Comparison of ENCODE assay signal across 26 cellular contexts in genomic region chr17:13788385-13788784, GRCh38.
"Had no signal": no experiment of that assay in that cellular context is flagged by ENCODE, and none has a peak within 500 bp of the region (broad histone marks: within the 10 kb centered on the region; RNA-seq: fewer than 3 reads in every experiment).

No MANE protein-coding gene starts in this region.

- H3K4me1 ChIP-seq: Peyer's patch had no signal

- H3K27me3 Mint-ChIP-seq: activated CD4-positive, alpha-beta memory T cell treated with anti-CD3 and anti-CD28 coated beads for 36 hours; activated CD4-positive, alpha-beta T cell treated with anti-CD3 and anti-CD28 coated beads, Interleukin-2, amount 10 ng/mL, durations not matched to agents 7 days and 5 days; activated naive CD8-positive, alpha-beta T cell; T-helper 17 cell had no signal

- H3K9me3 Mint-ChIP-seq: activated CD4-positive, alpha-beta memory T cell treated with anti-CD3 and anti-CD28 coated beads for 36 hours; activated T-cell treated with anti-CD3 and anti-CD28 coated beads, Interleukin-2, amount 50 U/mL, for 4 hours; WTC11 had no signal

- H3K4me3 ChIP-seq: Peyer's patch had no signal

- H3K36me3 Mint-ChIP-seq: WTC11 had no signal

- H3K36me3 ChIP-seq: brain microvascular endothelial cell, Peyer's patch had no signal

- H3K4me1 Mint-ChIP-seq: activated CD4-positive, alpha-beta T cell treated with anti-CD3 and anti-CD28 coated beads, Interleukin-2, amount 10 ng/mL, durations not matched to agents 7 days and 5 days; T-helper 17 cell; WTC11 had no signal

- ATAC-seq: activated T-cell treated with anti-CD3 and anti-CD28 coated beads, Interleukin-2, amount 50 U/mL, for 4 hours; T-helper 17 cell; WTC11 had no signal

- H3K4me3 Mint-ChIP-seq: activated CD4-positive, alpha-beta memory T cell treated with anti-CD3 and anti-CD28 coated beads for 36 hours; activated CD4-positive, alpha-beta T cell treated with anti-CD3 and anti-CD28 coated beads, Interleukin-2, amount 10 ng/mL, durations not matched to agents 7 days and 5 days; activated naive CD8-positive, alpha-beta T cell; activated T-cell treated with anti-CD3 and anti-CD28 coated beads, Interleukin-2, amount 50 U/mL, for 4 hours; T-helper 17 cell; WTC11 had no signal

- H3K27ac Mint-ChIP-seq: activated CD4-positive, alpha-beta memory T cell treated with anti-CD3 and anti-CD28 coated beads for 36 hours; activated CD4-positive, alpha-beta T cell treated with anti-CD3 and anti-CD28 coated beads, Interleukin-2, amount 10 ng/mL, durations not matched to agents 7 days and 5 days; activated naive CD8-positive, alpha-beta T cell; T-helper 17 cell; WTC11 had no signal

- H3K9ac ChIP-seq: KMS-11 had no signal

- DNase-seq: activated CD4-positive, alpha-beta memory T cell treated with anti-CD3 and anti-CD28 coated beads for 36 hours; activated CD4-positive, alpha-beta T cell treated with anti-CD3 and anti-CD28 coated beads, Interleukin-2, amount 10 ng/mL, durations not matched to agents 7 days and 5 days; activated CD4-positive, CD25-positive, alpha-beta regulatory T cell treated with anti-CD3 and anti-CD28 coated beads, Interleukin-2, amount 50 U/mL, for 72 hours; activated CD8-positive, alpha-beta memory T cell treated with anti-CD3 and anti-CD28 coated beads for 24 hours; activated effector memory CD4-positive, alpha-beta T cell treated with anti-CD3 and anti-CD28 coated beads, Interleukin-2, amount 50 U/mL, for 16 hours; activated naive CD4-positive, alpha-beta T cell treated with Interleukin-2 at 50 U/mL for 16 hours; activated T-cell treated with anti-CD3 and anti-CD28 coated beads, Interleukin-2, amount 50 U/mL, for 4 hours; amygdala; brain microvascular endothelial cell; caudate nucleus; NCI-H1092 treated with DMSO at 0.1 percent for 48 hours; NCI-H1417 treated with DMSO at 0.1 percent for 48 hours; NCI-H1694; NCI-H2029; NCI-H2107; NCI-H2171 treated with DMSO at 0.1 percent for 48 hours; NCI-H345; NCI-H510A treated with DMSO at 0.1 percent for 48 hours; Peyer's patch; SHP77 treated with DMSO at 0.1 percent for 48 hours; T-helper 17 cell; T-helper 9 cell had no signal

- H3K27ac ChIP-seq: brain microvascular endothelial cell, KMS-11, Peyer's patch, RWPE1 had no signal

- H3K9me3 ChIP-seq: Peyer's patch had no signal

- H3K27me3 ChIP-seq: brain microvascular endothelial cell, Peyer's patch had no signal

- H3K4me2 ChIP-seq: KMS-11 had no signal
